Comparison of ENCODE assay signal across 25 cellular contexts in genomic region chr5:155822177-155822576, GRCh38.
DNase-seq lines count a peak whose midpoint lies in the region; TF ChIP-seq lines count a peak whose summit lies in the region.
"Had no signal": no experiment of that assay in that cellular context is flagged by ENCODE, and none has a peak within 500 bp of the region (broad histone marks: within the 10 kb centered on the region; RNA-seq: fewer than 3 reads in every experiment).

No MANE protein-coding gene starts in this region.

- CTCF ChIA-PET in HEK293T (lab: Yijun Ruan, JAX) = no interaction called here

- peak; percentile 48 for DNase-seq in DMS53 (lab: John Stamatoyannopoulos, UW)
- DNase-seq in DMS53 treated with DMSO at 0.1 percent for 48 hours (lab: John Stamatoyannopoulos, UW; ENCODE audit: unreplicated experiment) = no peak
- peak; percentile 44 for DNase-seq in NCI-H69 (lab: John Stamatoyannopoulos, UW)
- peak; percentile 25 for DNase-seq in iPS-NIHi7 (ENCODE audit: extremely low spot score)
- no peak for DNase-seq in D341Med (ENCODE audit: low spot score)
- DNase-seq in substantia nigra (lab: John Stamatoyannopoulos, UW) = no peak
- DNase-seq in HEK293T (ENCODE audit: extremely low spot score) = no peak
- DNase-seq: 8988T; activated CD4-positive, alpha-beta T cell treated with anti-CD3 and anti-CD28 coated beads for 1 hour; activated CD8-positive, alpha-beta T cell treated with anti-CD3 and anti-CD28 coated beads for 36 hours; activated naive CD8-positive, alpha-beta T cell treated with anti-CD3 and anti-CD28 coated beads for 36 hours; aorta; CD4-positive, CD25-positive, alpha-beta regulatory T cell; effector CD4-positive, alpha-beta T cell; KG1; left cardiac atrium; naive B cell; NCI-H2171 treated with DMSO at 0.1 percent for 48 hours; small intestine; stimulated activated CD4-positive, alpha-beta T cell treated with anti-CD3 and anti-CD28 coated beads, Interleukin-2, amount 100 ng/mL, for 24 hours; T-helper 1 cell; transverse colon had no signal

- H3K27ac ChIP-seq in C4-2B (no peak overlapping the region), substantia nigra (ENCODE audit: low read depth, low read length, poor library complexity, severe bottlenecking) (no peak overlapping the region)
- H3K27ac ChIP-seq: epithelial cell of prostate, SJSA1, transverse colon had no signal

- POLR2A ChIA-PET in HEK293T (lab: Yijun Ruan, JAX) = no interaction called here

- peak; percentile 29 for TF ChIP-seq CTCF in C4-2B (conservative IDR thresholded peaks at IDR 0.05)

TF ChIP-seq in HEK293T, 16 proteins besides CTCF, POLR2A, EP300 and RAD21:
- TF ChIP-seq ARNT (IDR thresholded peaks at IDR 0.05) (no peak), TARDBP (IDR thresholded peaks at IDR 0.05) (no peak), SUZ12 (IDR thresholded peaks at IDR 0.05) (no peak), L3MBTL2 (conservative IDR thresholded peaks at IDR 0.05) (no peak), FOXM1 (IDR thresholded peaks at IDR 0.05; ENCODE audit: borderline replicate concordance) (no peak), ELF4 (IDR thresholded peaks at IDR 0.05) (no peak), ZNF384 (IDR thresholded peaks at IDR 0.05) (no peak), NFRKB (IDR thresholded peaks at IDR 0.05) (no peak), HDGF (IDR thresholded peaks at IDR 0.05; ENCODE audit: borderline replicate concordance) (no peak), BHLHE40 (IDR thresholded peaks at IDR 0.05; ENCODE audit: borderline replicate concordance) (no peak), LEF1 (IDR thresholded peaks at IDR 0.05; ENCODE audit: borderline replicate concordance) (no peak), CTBP1 (IDR thresholded peaks at IDR 0.05; ENCODE audit: borderline replicate concordance) (no peak), FOXK2 (IDR thresholded peaks at IDR 0.05) (no peak), FOXA1 (IDR thresholded peaks at IDR 0.05) (no peak), SP1 (IDR thresholded peaks at IDR 0.05) (no peak)
- TF ChIP-seq, protein P1, sequence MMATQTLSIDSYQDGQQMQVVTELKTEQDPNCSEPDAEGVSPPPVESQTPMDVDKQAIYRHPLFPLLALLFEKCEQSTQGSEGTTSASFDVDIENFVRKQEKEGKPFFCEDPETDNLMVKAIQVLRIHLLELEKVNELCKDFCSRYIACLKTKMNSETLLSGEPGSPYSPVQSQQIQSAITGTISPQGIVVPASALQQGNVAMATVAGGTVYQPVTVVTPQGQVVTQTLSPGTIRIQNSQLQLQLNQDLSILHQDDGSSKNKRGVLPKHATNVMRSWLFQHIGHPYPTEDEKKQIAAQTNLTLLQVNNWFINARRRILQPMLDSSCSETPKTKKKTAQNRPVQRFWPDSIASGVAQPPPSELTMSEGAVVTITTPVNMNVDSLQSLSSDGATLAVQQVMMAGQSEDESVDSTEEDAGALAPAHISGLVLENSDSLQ (IDR thresholded peaks at IDR 0.05) = no peak

Comparison
In these comparisons a context has a peak if more than half of its experiments do, and no peak if none do; other contexts are left out.
1. DNase-seq: peak in DMS53 (single experiment), NCI-H69 (single experiment) and iPS-NIHi7 (single experiment); none in DMS53 treated with DMSO at 0.1 percent for 48 hours (single experiment), D341Med (single experiment), substantia nigra (0 of 49) and HEK293T (single experiment).